Comparison of ENCODE assay signal across 12 cellular contexts in the genomic region with DNA sequence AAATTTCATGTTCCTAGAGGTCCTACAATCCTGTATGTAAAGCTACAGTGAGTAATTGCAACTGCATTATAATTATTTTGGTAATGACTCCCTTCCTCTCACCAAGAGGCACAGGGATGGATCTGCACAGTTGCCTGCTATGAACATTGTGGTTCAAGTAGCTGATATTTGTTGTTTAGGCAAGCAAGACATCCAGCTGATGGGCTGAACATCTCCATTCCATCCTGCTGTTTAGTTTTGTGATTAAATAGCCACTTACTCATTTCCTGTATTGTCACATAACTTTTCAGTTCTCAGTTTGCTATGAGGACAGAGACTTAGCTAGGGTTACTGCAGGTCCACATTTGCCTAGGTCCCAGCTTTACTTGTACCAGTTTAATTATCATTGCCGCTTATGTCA.
DNase-seq lines count a peak whose midpoint lies in the region; ATAC-seq and TF ChIP-seq lines count a peak whose summit lies in the region.
"Had no signal": no experiment of that assay in that cellular context is flagged by ENCODE, and none has a peak within 500 bp of the region (broad histone marks: within the 10 kb centered on the region; RNA-seq: fewer than 3 reads in every experiment).

No MANE protein-coding gene starts in this region.

- H3K4me3 ChIP-seq in coronary artery = no peak overlapping the region
- no peak overlapping the region for H3K4me3 ChIP-seq in skeletal muscle satellite cell (ENCODE audit: low read length)

- H3K27ac Mint-ChIP-seq in activated CD4-positive, alpha-beta T cell treated with anti-CD3 and anti-CD28 coated beads for 36 hours = no peak overlapping the region
- no peak overlapping the region for H3K27ac Mint-ChIP-seq in activated CD4-positive, alpha-beta T cell treated with anti-CD3 and anti-CD28 coated beads, Interleukin-2, amount 10 ng/mL, durations not matched to agents 24 days and 14 days
- H3K27ac Mint-ChIP-seq: T-helper 17 cell had no signal

- peak overlapping the region; percentile 77 to 81 for H3K27ac ChIP-seq in coronary artery

- H3K9me3 ChIP-seq in skeletal muscle satellite cell (replicated peaks; ENCODE audit: low read length) = no peaks in the 10 kb centered on the region

- H3K9ac ChIP-seq in skeletal muscle satellite cell (ENCODE audit: low read depth, low read length) = peak overlapping the region; percentile 44

- ATAC-seq in activated CD4-positive, alpha-beta T cell treated with anti-CD3 and anti-CD28 coated beads for 36 hours = peak; percentile 44
- ATAC-seq in GM19395 (IDR thresholded peaks at IDR 0.05; ENCODE audit: unreplicated experiment) = no peak
- ATAC-seq: T-helper 17 cell had no signal

- peaks cover 40% of the 10 kb centered on the region for H3K4me1 Mint-ChIP-seq in activated CD4-positive, alpha-beta T cell treated with anti-CD3 and anti-CD28 coated beads for 36 hours
- peaks cover 49% of the 10 kb centered on the region for H3K4me1 Mint-ChIP-seq in activated CD4-positive, alpha-beta T cell treated with anti-CD3 and anti-CD28 coated beads, Interleukin-2, amount 10 ng/mL, durations not matched to agents 24 days and 14 days

- intact Hi-C loops in activated CD4-positive, alpha-beta T cell treated with anti-CD3 and anti-CD28 coated beads for 36 hours (cut with DNase I, micrococcal nuclease) = no loop called here
- intact Hi-C loops in activated CD4-positive, alpha-beta T cell treated with anti-CD3 and anti-CD28 coated beads, Interleukin-2, amount 10 ng/mL, durations not matched to agents 24 days and 14 days (cut with micrococcal nuclease) = no loop called here

- no peaks in the 10 kb centered on the region for H3K9me3 Mint-ChIP-seq in activated CD4-positive, alpha-beta T cell treated with anti-CD3 and anti-CD28 coated beads for 36 hours (ENCODE audit: low read depth)
- H3K9me3 Mint-ChIP-seq in activated CD4-positive, alpha-beta T cell treated with anti-CD3 and anti-CD28 coated beads, Interleukin-2, amount 10 ng/mL, durations not matched to agents 24 days and 14 days = no peaks in the 10 kb centered on the region
- H3K9me3 Mint-ChIP-seq: nephron had no signal

- no peaks in the 10 kb centered on the region for H3K27me3 Mint-ChIP-seq in activated CD4-positive, alpha-beta T cell treated with anti-CD3 and anti-CD28 coated beads for 36 hours
- no peaks in the 10 kb centered on the region for H3K27me3 Mint-ChIP-seq in activated CD4-positive, alpha-beta T cell treated with anti-CD3 and anti-CD28 coated beads, Interleukin-2, amount 10 ng/mL, durations not matched to agents 24 days and 14 days
- H3K27me3 Mint-ChIP-seq: T-helper 17 cell had no signal

- no peaks in the 10 kb centered on the region for H3K27me3 ChIP-seq in skeletal muscle satellite cell (ENCODE audit: control insufficient read depth, insufficient read depth, low read length)

- H3K36me3 Mint-ChIP-seq in activated CD4-positive, alpha-beta T cell treated with anti-CD3 and anti-CD28 coated beads for 36 hours (ENCODE audit: low read depth) = peaks cover 2% of the 10 kb centered on the region
- H3K36me3 Mint-ChIP-seq in activated CD4-positive, alpha-beta T cell treated with anti-CD3 and anti-CD28 coated beads, Interleukin-2, amount 10 ng/mL, durations not matched to agents 24 days and 14 days (ENCODE audit: low read depth) = no peaks in the 10 kb centered on the region

- no peak overlapping the region for H3K4me3 Mint-ChIP-seq in activated CD4-positive, alpha-beta T cell treated with anti-CD3 and anti-CD28 coated beads for 36 hours
- H3K4me3 Mint-ChIP-seq in activated CD4-positive, alpha-beta T cell treated with anti-CD3 and anti-CD28 coated beads, Interleukin-2, amount 10 ng/mL, durations not matched to agents 24 days and 14 days = no peak overlapping the region
- H3K4me3 Mint-ChIP-seq: nephron, T-helper 17 cell had no signal

- DNase-seq in activated CD4-positive, alpha-beta T cell treated with anti-CD3 and anti-CD28 coated beads for 36 hours = no peak
- no peak for DNase-seq in activated CD4-positive, alpha-beta T cell treated with anti-CD3 and anti-CD28 coated beads, Interleukin-2, amount 10 ng/mL, durations not matched to agents 24 days and 14 days
- DNase-seq in NCI-H69 (lab: John Stamatoyannopoulos, UW) = peak; percentile 44
- no peak for DNase-seq in coronary artery (ENCODE audit: low spot score)
- no peak for DNase-seq in stimulated activated naive CD4-positive, alpha-beta T cell treated with Interleukin-2 at 50 U/mL for 16 hours (lab: John Stamatoyannopoulos, UW)
- no peak for DNase-seq in activated gamma-delta T cell treated with Interleukin-2 at 50 U/mL for 16 hours
- DNase-seq: ACHN; stimulated activated CD4-positive, alpha-beta T cell treated with anti-CD3 and anti-CD28 coated beads, Interleukin-4, amount 100 ng/mL, for 24 hours; T-helper 17 cell had no signal

- H3K4me1 ChIP-seq in skeletal muscle satellite cell (ENCODE audit: control insufficient read depth, insufficient read depth, low read length) = peaks cover 26% of the 10 kb centered on the region

- TF ChIP-seq CTCF in coronary artery (IDR thresholded peaks at IDR 0.05) = no peak

- peak overlapping the region; percentile 46 for H3K4me2 ChIP-seq in skeletal muscle satellite cell (ENCODE audit: low read length)

- CTCF ChIA-PET in activated CD4-positive, alpha-beta T cell treated with anti-CD3 and anti-CD28 coated beads for 36 hours (lab: Charles Lee) = no interaction called here

- H3K36me3 ChIP-seq in skeletal muscle satellite cell (ENCODE audit: insufficient read depth, low read length) = no peaks in the 10 kb centered on the region

- POLR2A ChIA-PET in activated CD4-positive, alpha-beta T cell treated with anti-CD3 and anti-CD28 coated beads for 36 hours (lab: Charles Lee) = no interaction called here
